Comparison of ENCODE assay signal across 18 cellular contexts in the genomic region with DNA sequence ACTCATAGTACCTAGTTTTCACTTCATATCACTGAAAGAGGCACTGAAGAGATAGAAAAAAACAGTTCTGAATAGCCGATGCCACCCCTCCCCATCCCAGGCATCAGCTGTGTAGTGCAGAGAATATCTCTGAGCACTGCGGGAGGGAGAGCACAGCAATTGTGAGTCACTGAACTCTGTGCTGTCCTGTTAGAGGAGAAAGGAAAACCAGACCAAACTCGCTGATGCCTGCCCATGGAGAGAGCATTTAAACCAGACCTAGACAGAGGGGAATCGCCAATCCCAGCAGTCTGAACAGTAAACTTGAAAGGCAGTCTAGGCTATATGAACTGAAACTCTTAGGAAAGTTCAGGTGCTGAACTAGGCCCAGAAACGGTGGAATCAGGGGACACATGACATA.
DNase-seq lines count a peak whose midpoint lies in the region; ATAC-seq and TF ChIP-seq lines count a peak whose summit lies in the region.
"Had no signal": no experiment of that assay in that cellular context is flagged by ENCODE, and none has a peak within 500 bp of the region (broad histone marks: within the 10 kb centered on the region; RNA-seq: fewer than 3 reads in every experiment).

No MANE protein-coding gene starts in this region.

- CTCF ChIA-PET in mammary epithelial cell (lab: Charles Lee; ENCODE audit: low non-redundant PET): no interaction called here

- no peak overlapping the region for H2BK12ac ChIP-seq in trophoblast cell (ENCODE audit: low read length)

- no peaks in the 10 kb centered on the region for H3K36me3 Mint-ChIP-seq in stimulated activated effector memory CD8-positive, alpha-beta T cell treated with anti-CD3 and anti-CD28 coated beads, Interleukin-12 subunit alpha, Interleukin-12 subunit beta, amount 100 ng/mL, for 72 hours
- H3K36me3 Mint-ChIP-seq: CD8-positive, alpha-beta T cell had no signal

- ATAC-seq in stimulated activated effector memory CD8-positive, alpha-beta T cell treated with anti-CD3 and anti-CD28 coated beads, Interleukin-12 subunit alpha, Interleukin-12 subunit beta, amount 100 ng/mL, for 72 hours: peak; percentile 24
- ATAC-seq in GM19452 (IDR thresholded peaks at IDR 0.05; ENCODE audit: unreplicated experiment): no peak
- ATAC-seq: A549; CD8-positive, alpha-beta T cell had no signal

- in situ Hi-C loops in mammary epithelial cell (cut with MboI; ENCODE audit: low sequenced_read_pairs in 2 of 2): loop anchor here (25.0 kb wide), 2 partner anchors 311 to 686 kb away; no protein-coding TSS in a partner anchor

- H2AK5ac ChIP-seq in trophoblast cell (ENCODE audit: low read length): no peak overlapping the region

- H3K9ac ChIP-seq in mammary epithelial cell (ENCODE audit: insufficient read depth, low read length) (no peak overlapping the region), trophoblast cell (ENCODE audit: low read length) (no peak overlapping the region)
- H3K9ac ChIP-seq: BLaER1 treated with 17β-estradiol and CSF1 and Interleukin-3, amounts not matched to agents 10 nM and 100 nM had no signal

- no peak overlapping the region for H3K23ac ChIP-seq in trophoblast cell (ENCODE audit: low read length)

- BruUV-seq in mammary epithelial cell (replicated peaks; lab: Mats Ljungman, UMichigan): no TSS peak

- H3K4me2 ChIP-seq in mammary epithelial cell (ENCODE audit: insufficient read depth, low read depth, low read length): no peak overlapping the region
- H3K4me2 ChIP-seq in trophoblast cell (ENCODE audit: low read length): no peak overlapping the region
- H3K4me2 ChIP-seq: A549; BLaER1 treated with 17β-estradiol and CSF1 and Interleukin-3, amounts not matched to agents 10 nM and 100 nM had no signal

- H3K18ac ChIP-seq in trophoblast cell (ENCODE audit: low read length): no peak overlapping the region

- H3K4ac ChIP-seq in trophoblast cell (ENCODE audit: low read depth, low read length): no peak overlapping the region

- H4K8ac ChIP-seq in trophoblast cell (ENCODE audit: low read depth, low read length): no peak overlapping the region

- H3K27me3 ChIP-seq in mammary epithelial cell (ENCODE audit: insufficient read depth, low read length) (no peaks in the 10 kb centered on the region), breast epithelium (no peaks in the 10 kb centered on the region), trophoblast cell (ENCODE audit: insufficient read depth, low read length) (no peaks in the 10 kb centered on the region)
- H3K27me3 ChIP-seq: BLaER1 treated with 17β-estradiol and CSF1 and Interleukin-3, amounts not matched to agents 10 nM and 100 nM had no signal

- no peak overlapping the region for H2BK5ac ChIP-seq in trophoblast cell (ENCODE audit: low read depth, low read length, poor library complexity)

- H3K4me3 ChIP-seq in mammary epithelial cell (replicated peaks in 1 of 3; ENCODE audit: insufficient read depth in 1 of 3, low read depth in 2 of 3, low read length in 3 of 3): no peak overlapping the region
- H3K4me3 ChIP-seq in breast epithelium: no peak overlapping the region
- H3K4me3 ChIP-seq in epithelial cell of esophagus (ENCODE audit: low read length): no peak overlapping the region
- H3K4me3 ChIP-seq in trophoblast cell (ENCODE audit: low read depth, low read length): no peak overlapping the region
- H3K4me3 ChIP-seq: A549; BLaER1 treated with 17β-estradiol and CSF1 and Interleukin-3, amounts not matched to agents 10 nM and 100 nM had no signal

- H3K27ac ChIP-seq in mammary epithelial cell (ENCODE audit: insufficient read depth, low read depth, low read length) (no peak overlapping the region), breast epithelium (no peak overlapping the region), trophoblast cell (ENCODE audit: low read depth, low read length) (no peak overlapping the region)
- H3K27ac ChIP-seq: 22Rv1; A549; BLaER1 treated with 17β-estradiol and CSF1 and Interleukin-3, amounts not matched to agents 10 nM and 100 nM; C4-2B had no signal

- no peaks in the 10 kb centered on the region for H4K20me1 ChIP-seq in mammary epithelial cell (ENCODE audit: insufficient read depth, low read length)
- H4K20me1 ChIP-seq: BLaER1 treated with 17β-estradiol and CSF1 and Interleukin-3, amounts not matched to agents 10 nM and 100 nM had no signal

- H3K79me1 ChIP-seq in trophoblast cell (ENCODE audit: low read length): no peaks in the 10 kb centered on the region

- dilution Hi-C loops in mammary epithelial cell (cut with HindIII; ENCODE audit: low sequenced_read_pairs): no loop called here

- peaks cover 11% of the 10 kb centered on the region for H3K9me3 Mint-ChIP-seq in stimulated activated effector memory CD8-positive, alpha-beta T cell treated with anti-CD3 and anti-CD28 coated beads, Interleukin-12 subunit alpha, Interleukin-12 subunit beta, amount 100 ng/mL, for 72 hours

- WGBS in mammary epithelial cell (ENCODE audit: low coverage, missing lambda C conversion rate): 81% methylated on average over 5 of the region's 5 CpGs
- WGBS in trophoblast cell (ENCODE audit: extremely low coverage, insufficient coverage, insufficient read length): no CpG with 5 or more reads among the region's 5 CpGs

- H4K91ac ChIP-seq in trophoblast cell (ENCODE audit: low read depth, low read length): no peak overlapping the region

- H3K79me2 ChIP-seq in mammary epithelial cell (ENCODE audit: insufficient read depth, low read length) (no peaks in the 10 kb centered on the region), trophoblast cell (ENCODE audit: control insufficient read depth, insufficient read depth, low read length, poor library complexity) (no peaks in the 10 kb centered on the region)

- no peak overlapping the region for H4K12ac ChIP-seq in trophoblast cell (ENCODE audit: low read depth, low read length)

- no peak overlapping the region for H2AFZ ChIP-seq in mammary epithelial cell (ENCODE audit: low read depth, low read length)
- H2AFZ ChIP-seq in trophoblast cell (ENCODE audit: insufficient read depth, low read length, poor library complexity): no peak overlapping the region

- H3K14ac ChIP-seq in trophoblast cell (ENCODE audit: low read length): no peak overlapping the region

- no peak overlapping the region for H3K4me3 Mint-ChIP-seq in stimulated activated effector memory CD8-positive, alpha-beta T cell treated with anti-CD3 and anti-CD28 coated beads, Interleukin-12 subunit alpha, Interleukin-12 subunit beta, amount 100 ng/mL, for 72 hours
- H3K4me3 Mint-ChIP-seq: B cell; CD4-positive, alpha-beta T cell; CD8-positive, alpha-beta T cell had no signal

- no peak for TF ChIP-seq POLR2A in breast epithelium (IDR thresholded peaks at IDR 0.05)

- no peak for TF ChIP-seq CTCF in mammary epithelial cell (conservative IDR thresholded peaks at IDR 0.05 in 1 of 2, IDR thresholded peaks at IDR 0.05 in 1 of 2; ENCODE audit: extremely low read depth in 1 of 2, insufficient read depth in 1 of 2, low read depth in 1 of 2, low read length in 2 of 2)
- no peak for TF ChIP-seq CTCF in breast epithelium (IDR thresholded peaks at IDR 0.05)
- TF ChIP-seq CTCF in epithelial cell of esophagus (IDR thresholded peaks at IDR 0.05; ENCODE audit: insufficient read depth, low read depth, low read length, missing control alignments): no peak

- H3K36me3 ChIP-seq in mammary epithelial cell (ENCODE audit: insufficient read depth, low read length): no peaks in the 10 kb centered on the region
- H3K36me3 ChIP-seq in breast epithelium: no peaks in the 10 kb centered on the region
- no peaks in the 10 kb centered on the region for H3K36me3 ChIP-seq in trophoblast cell (ENCODE audit: control insufficient read depth in 1 of 2, insufficient read depth in 2 of 2, low read length in 2 of 2)
- H3K36me3 ChIP-seq: BLaER1 treated with 17β-estradiol and CSF1 and Interleukin-3, amounts not matched to agents 10 nM and 100 nM had no signal

- DNase-seq in mammary epithelial cell (peak; percentile 32), breast epithelium (ENCODE audit: low spot score in 2 of 2) (no peak), epithelial cell of esophagus (ENCODE audit: low read depth) (peak; percentile 54), trophoblast cell (no peak)
- no peak for DNase-seq in stimulated activated effector memory CD8-positive, alpha-beta T cell treated with anti-CD3 and anti-CD28 coated beads, Interleukin-12 subunit alpha, Interleukin-12 subunit beta, amount 100 ng/mL, for 72 hours (ENCODE audit: low spot score in 2 of 2)
- DNase-seq: AML-193; Caco-2; Calu3; CD4-positive, alpha-beta T cell; CD8-positive, alpha-beta T cell; DMS79 treated with DMSO at 0.1 percent for 48 hours; GF-D8 had no signal

- H3K4me1 ChIP-seq in mammary epithelial cell (ENCODE audit: insufficient read depth, low read length): no peaks in the 10 kb centered on the region
- H3K4me1 ChIP-seq in breast epithelium: no peaks in the 10 kb centered on the region
- no peaks in the 10 kb centered on the region for H3K4me1 ChIP-seq in trophoblast cell (ENCODE audit: control insufficient read depth in 1 of 2, insufficient read depth in 2 of 2, low read length in 2 of 2)
- H3K4me1 ChIP-seq: A549, Caco-2 had no signal

- intact Hi-C loops in mammary epithelial cell (cut with micrococcal nuclease) (no loop called here), breast epithelium (cut with DNase I; ENCODE audit: low total_unique reads) (loop anchor here (10.0 kb wide), 1 partner anchor 1059 kb away; no protein-coding TSS in a partner anchor)

- no peak overlapping the region for H2BK120ac ChIP-seq in trophoblast cell (ENCODE audit: insufficient read depth, low read length, poor library complexity)

- no peaks in the 10 kb centered on the region for H3K4me1 Mint-ChIP-seq in stimulated activated effector memory CD8-positive, alpha-beta T cell treated with anti-CD3 and anti-CD28 coated beads, Interleukin-12 subunit alpha, Interleukin-12 subunit beta, amount 100 ng/mL, for 72 hours
- H3K4me1 Mint-ChIP-seq: B cell had no signal

- H3K9me3 ChIP-seq in mammary epithelial cell (replicated peaks; ENCODE audit: insufficient read depth, low read length) (no peaks in the 10 kb centered on the region), breast epithelium (peaks cover 5 to 14% of the 10 kb centered on the region in 2 donors), trophoblast cell (ENCODE audit: insufficient read depth, low read depth, low read length) (no peaks in the 10 kb centered on the region)
- H3K9me3 ChIP-seq: Caco-2 had no signal

- no peak overlapping the region for H3K27ac Mint-ChIP-seq in stimulated activated effector memory CD8-positive, alpha-beta T cell treated with anti-CD3 and anti-CD28 coated beads, Interleukin-12 subunit alpha, Interleukin-12 subunit beta, amount 100 ng/mL, for 72 hours
- H3K27ac Mint-ChIP-seq: B cell; CD4-positive, alpha-beta T cell; CD8-positive, alpha-beta T cell had no signal

Comparison
In these comparisons a context has a peak if more than half of its experiments do, and no peak if none do; other contexts are left out.
1. DNase-seq: peak in mammary epithelial cell (single experiment) and epithelial cell of esophagus (single experiment); none in breast epithelium (0 of 2), stimulated activated effector memory CD8-positive, alpha-beta T cell treated with anti-CD3 and anti-CD28 coated beads, Interleukin-12 subunit alpha, Interleukin-12 subunit beta, amount 100 ng/mL, for 72 hours (0 of 2) and trophoblast cell (0 of 2).